Comparison of ENCODE assay signal across 8 cellular contexts in genomic region chr15:40439461-40440299, GRCh38. TPM values are rescaled to one million over a fixed set of nuclear protein-coding genes. Genes with fewer than 3 reads are reported as not detected.
A peak's percentile ranks its signal among the peaks of the same experiment; 100 is the strongest.
DNase-seq lines count a peak whose midpoint lies in the region; ATAC-seq and TF ChIP-seq lines count a peak whose summit lies in the region.

No MANE protein-coding gene starts in this region.

- no peaks in the 10 kb centered on the region for H3K9me3 ChIP-seq in BLaER1
- no peaks in the 10 kb centered on the region for H3K9me3 ChIP-seq in T-helper 17 cell (ENCODE audit: control insufficient read depth, low read length, poor library complexity, severe bottlenecking)
- H3K9me3 ChIP-seq in thoracic aorta, result no peaks in the 10 kb centered on the region

- H3K36me3 ChIP-seq in BLaER1, result no peaks in the 10 kb centered on the region
- no peaks in the 10 kb centered on the region; the same call in 1 of the 2 replicates for H3K36me3 ChIP-seq in GM23338 (ENCODE audit: insufficient read depth)
- H3K36me3 ChIP-seq in thoracic aorta, result no peaks in the 10 kb centered on the region

- H4K20me1 ChIP-seq in BLaER1 (peaks cover 37% of the 10 kb centered on the region), GM23338 (replicated peaks; ENCODE audit: insufficient read depth) (peaks cover 23% of the 10 kb centered on the region)

- peak; percentile 94 for DNase-seq in GM23338 (ENCODE audit: low spot score)
- DNase-seq in T-helper 17 cell, result no peak
- peak; percentile 20 for DNase-seq in effector CD8-positive, alpha-beta T cell (lab: John Stamatoyannopoulos, UW)
- peak in 1 of 2 donors; percentile 44 for DNase-seq in memory B cell (ENCODE audit: low spot score in 2 of 2)
- no peak for DNase-seq in thoracic aorta (ENCODE audit: low spot score)
- DNase-seq in hippocampal formation (lab: John Stamatoyannopoulos, UW), result no peak

- peak overlapping the region; percentile 76 for H3K9ac ChIP-seq in BLaER1

- H3K27ac ChIP-seq in BLaER1, result peak overlapping the region; percentile 53
- H3K27ac ChIP-seq in GM23338 (ENCODE audit: low read depth), result peak overlapping the region; percentile 78
- no peak overlapping the region for H3K27ac ChIP-seq in thoracic aorta

- TF ChIP-seq CTCF in GM23338 (conservative IDR thresholded peaks at IDR 0.05; ENCODE audit: low read depth in 2 of 2), result peak in 1 of 2 experiments; percentile 7; a peak in 1 of 4 replicates
- TF ChIP-seq CTCF in thoracic aorta (IDR thresholded peaks at IDR 0.05), result no peak

- H3K9me3 Mint-ChIP-seq in GM23338 (no peaks in the 10 kb centered on the region; the same call in 2 of the 3 replicates), memory B cell (no peaks in the 10 kb centered on the region)

- H3K27ac Mint-ChIP-seq in GM23338, result peak overlapping the region; percentile 92
- peak overlapping the region; percentile 92 for H3K27ac Mint-ChIP-seq in T-helper 17 cell
- peak overlapping the region; percentile 84 for H3K27ac Mint-ChIP-seq in memory B cell

- H3K36me3 Mint-ChIP-seq in GM23338 (ENCODE audit: low read depth) (peaks cover 13% of the 10 kb centered on the region), T-helper 17 cell (ENCODE audit: low read depth) (peaks cover 4% of the 10 kb centered on the region), memory B cell (peaks cover 2% of the 10 kb centered on the region)

- ATAC-seq in GM23338, result peak; percentile 21
- ATAC-seq in T-helper 17 cell, result no peak
- no peak for ATAC-seq in memory B cell (ENCODE audit: low read depth)
- no peak for ATAC-seq in thoracic aorta (ENCODE audit: insufficient number of reproducible peaks, low FRiP score, low read depth)
- ATAC-seq in HG02973 (IDR thresholded peaks at IDR 0.05; ENCODE audit: unreplicated experiment), result no peak

- H3K79me2 ChIP-seq in GM23338 (replicated peaks; ENCODE audit: insufficient read depth), result peaks cover 33% of the 10 kb centered on the region

- H3K4me3 Mint-ChIP-seq in GM23338 (peak overlapping the region; percentile 94), T-helper 17 cell (peak overlapping the region; percentile 98), memory B cell (peak overlapping the region; percentile 97)

- peak overlapping the region; percentile 28; the same call in 1 of the 2 replicates for H2AFZ ChIP-seq in GM23338

- H3F3A ChIP-seq in GM23338 (replicated peaks; ENCODE audit: low read depth), result 0 out of 2 replicates have a peak, but pooled peaks cover 9% of the 10 kb centered on the region

- H3K27me3 Mint-ChIP-seq in GM23338 (ENCODE audit: insufficient read depth, low read depth, poor library complexity) (peaks cover 39% of the 10 kb centered on the region), T-helper 17 cell (peaks cover 18% of the 10 kb centered on the region), memory B cell (peaks cover 10% of the 10 kb centered on the region)

- H3K4me2 ChIP-seq in BLaER1 (peak overlapping the region; percentile 99), GM23338 (peak overlapping the region; percentile 100)

- no peaks in the 10 kb centered on the region for H3K9me2 ChIP-seq in GM23338 (ENCODE audit: insufficient read depth)

- H3K4me3 ChIP-seq in BLaER1, result peak overlapping the region; percentile 92
- H3K4me3 ChIP-seq in GM23338, result peak overlapping the region; percentile 82
- H3K4me3 ChIP-seq in thoracic aorta, result peak overlapping the region; percentile 91

- H3K4me1 ChIP-seq in BLaER1, result peaks cover 79% of the 10 kb centered on the region
- peaks cover 56% of the 10 kb centered on the region for H3K4me1 ChIP-seq in GM23338 (ENCODE audit: insufficient read depth)
- peaks cover 22 to 53% of the 10 kb centered on the region in 2 donors for H3K4me1 ChIP-seq in thoracic aorta (ENCODE audit: control insufficient read depth in 1 of 2, low read depth in 2 of 2)

- H3K4me1 Mint-ChIP-seq in GM23338 (peaks cover 58% of the 10 kb centered on the region), T-helper 17 cell (peaks cover 54% of the 10 kb centered on the region), memory B cell (peaks cover 54% of the 10 kb centered on the region)

- H3K27me3 ChIP-seq in BLaER1 (peaks cover 50% of the 10 kb centered on the region; the same call in 1 of the 2 replicates), GM23338 (ENCODE audit: insufficient read depth) (peaks cover 20% of the 10 kb centered on the region), thoracic aorta (replicated peaks; ENCODE audit: insufficient read depth) (peaks cover 11% of the 10 kb centered on the region)

TF ChIP-seq in GM23338, 12 proteins besides CTCF, POLR2A, EP300 and RAD21 (continues in another document):
- TF ChIP-seq CREB1 (CRISPR knock-in tag; IDR thresholded peaks at IDR 0.05; ENCODE audit: low read depth) (no peak), ZNF462 (CRISPR knock-in tag; IDR thresholded peaks at IDR 0.05) (no peak)

RNA-seq across cellular contexts. Expression of gene BAHD1, which starts 1.1 kb away (rescaled TPM):
- total RNA-seq in GM23338 (2014; rRNA removed; shearing (Covaris generic)), result 32.4 and 40.1 TPM in 2 replicates
- polyA plus RNA-seq in GM23338 (2016; fragmentation: Nextera tagmentation; extraction: Ambion mirVana), result 11.2 and 11.6 TPM in 2 replicates
- total RNA-seq in T-helper 17 cell, result 10 to 100 TPM; 30.2 to 32.1 TPM
- total RNA-seq in thoracic aorta, result 10 to 100 TPM; 10.7 to 14.0 TPM

RNA-seq across cellular contexts. Expression of gene CHST14, which starts 31.1 kb away (rescaled TPM):
- total RNA-seq in GM23338 (2014; rRNA removed; shearing (Covaris generic)), result 15.6 and 17.9 TPM in 2 replicates
- 8.4 and 10.0 TPM in 2 replicates for polyA plus RNA-seq in GM23338 (2016; fragmentation: Nextera tagmentation; extraction: Ambion mirVana)
- 1 to 10 TPM; 4.4 to 7.5 TPM for total RNA-seq in T-helper 17 cell
- 10 to 100 TPM; 16.4 to 21.0 TPM for total RNA-seq in thoracic aorta

RNA-seq across cellular contexts. Expression of gene IVD, which starts 34.1 kb away (rescaled TPM):
- total RNA-seq in GM23338 (2014; rRNA removed; shearing (Covaris generic)), result 64.0 and 75.4 TPM in 2 replicates
- 53.5 and 54.1 TPM in 2 replicates for polyA plus RNA-seq in GM23338 (2016; fragmentation: Nextera tagmentation; extraction: Ambion mirVana)
- total RNA-seq in T-helper 17 cell (10 to 100 TPM; 30.1 to 37.0 TPM), thoracic aorta (10 to 100 TPM; 43.6 to 61.8 TPM)

RNA-seq across cellular contexts. Expression of gene KNSTRN, which starts 57.2 kb away (rescaled TPM):
- 67.9 and 76.4 TPM in 2 replicates for total RNA-seq in GM23338 (2014; rRNA removed; shearing (Covaris generic))
- polyA plus RNA-seq in GM23338 (2016; fragmentation: Nextera tagmentation; extraction: Ambion mirVana), result 62.7 and 80.4 TPM in 2 replicates
- total RNA-seq in T-helper 17 cell (1 to 10 TPM; 2.2 to 4.9 TPM), thoracic aorta (1 to 10 TPM; 4.5 to 5.8 TPM)

Comparison
In these comparisons a context has a peak if more than half of its experiments do, and no peak if none do; other contexts are left out.
1. H3K27ac ChIP-seq: peak in BLaER1 (single experiment) and GM23338 (single experiment); none in thoracic aorta (0 of 2).
2. DNase-seq: peak in GM23338 (single experiment) and effector CD8-positive, alpha-beta T cell (single experiment); none in T-helper 17 cell (0 of 3), thoracic aorta (single experiment) and hippocampal formation (0 of 2).
3. Peak in every context shown above with its lines, with median percentiles within 50 percentile points of each other: H3K4me3 ChIP-seq, H3K27ac Mint-ChIP-seq and H3K4me3 Mint-ChIP-seq.